In genomic region chr3:26962419-26963355, GRCh38 we compare ENCODE assay signal across 12 cellular contexts.
DNase-seq lines count a peak whose midpoint lies in the region; ATAC-seq, FAIRE-seq and TF ChIP-seq lines count a peak whose summit lies in the region.
"Had no signal": no experiment of that assay in that cellular context is flagged by ENCODE, and none has a peak within 500 bp of the region (broad histone marks: within the 10 kb centered on the region; RNA-seq: fewer than 3 reads in every experiment).

No MANE protein-coding gene starts in this region.

- H4K91ac ChIP-seq in neuronal stem cell (ENCODE audit: low read depth, low read length, poor library complexity) = no peak overlapping the region
- H4K91ac ChIP-seq in trophoblast cell (ENCODE audit: low read depth, low read length) = no peak overlapping the region

- CTCF ChIA-PET in activated CD4-positive, alpha-beta T cell treated with anti-CD3 and anti-CD28 coated beads for 36 hours (lab: Charles Lee) = no interaction called here

- ATAC-seq in activated CD4-positive, alpha-beta T cell treated with anti-CD3 and anti-CD28 coated beads for 36 hours = peak; percentile 30
- peak; percentile 96 for ATAC-seq in GM21825 (IDR thresholded peaks at IDR 0.05; ENCODE audit: unreplicated experiment)
- ATAC-seq in HG03378 (IDR thresholded peaks at IDR 0.05; ENCODE audit: unreplicated experiment) = peak; percentile 98
- ATAC-seq: upper lobe of right lung had no signal

- H3K9me3 ChIP-seq in neuronal stem cell (replicated peaks in 1 of 2; ENCODE audit: control insufficient read depth in 2 of 2, insufficient read depth in 1 of 2, low read depth in 1 of 2, low read length in 2 of 2) (no peaks in the 10 kb centered on the region), kidney (ENCODE audit: control insufficient read depth in 1 of 2, low read length in 2 of 2) (no peaks in the 10 kb centered on the region), trophoblast cell (ENCODE audit: insufficient read depth, low read depth, low read length) (peaks cover 3% of the 10 kb centered on the region)
- H3K9me3 ChIP-seq: upper lobe of right lung had no signal

- H3K36me3 Mint-ChIP-seq in activated CD4-positive, alpha-beta T cell treated with anti-CD3 and anti-CD28 coated beads for 36 hours (ENCODE audit: low read depth) = no peaks in the 10 kb centered on the region

- no peak overlapping the region for H3K4me3 Mint-ChIP-seq in activated CD4-positive, alpha-beta T cell treated with anti-CD3 and anti-CD28 coated beads for 36 hours
- H3K4me3 Mint-ChIP-seq: activated CD4-positive, alpha-beta T cell treated with anti-CD3 and anti-CD28 coated beads, Interleukin-2, amount 10 ng/mL, durations not matched to agents 7 days and 5 days had no signal

- POLR2A ChIA-PET in activated CD4-positive, alpha-beta T cell treated with anti-CD3 and anti-CD28 coated beads for 36 hours (lab: Charles Lee) = no interaction called here

- no peak overlapping the region for H3K27ac ChIP-seq in neuronal stem cell (replicated peaks; ENCODE audit: low read length)
- H3K27ac ChIP-seq in kidney (ENCODE audit: low read depth in 2 of 2, low read length in 2 of 2) = no peak overlapping the region
- no peak overlapping the region for H3K27ac ChIP-seq in trophoblast cell (ENCODE audit: low read depth, low read length)
- H3K27ac ChIP-seq: upper lobe of right lung had no signal

- H3K27me3 Mint-ChIP-seq in activated CD4-positive, alpha-beta T cell treated with anti-CD3 and anti-CD28 coated beads for 36 hours = no peaks in the 10 kb centered on the region
- H3K27me3 Mint-ChIP-seq: activated CD4-positive, alpha-beta T cell treated with anti-CD3 and anti-CD28 coated beads, Interleukin-2, amount 10 ng/mL, durations not matched to agents 7 days and 5 days had no signal

- H3K23ac ChIP-seq in neuronal stem cell (ENCODE audit: low read depth, low read length, poor library complexity) (no peak overlapping the region), trophoblast cell (ENCODE audit: low read length) (no peak overlapping the region)

- no peaks in the 10 kb centered on the region for H3K27me3 ChIP-seq in neuronal stem cell (ENCODE audit: control insufficient read depth in 3 of 3, insufficient read depth in 3 of 3, low read depth in 1 of 3, low read length in 3 of 3)
- H3K27me3 ChIP-seq in trophoblast cell (ENCODE audit: insufficient read depth, low read length) = no peaks in the 10 kb centered on the region
- H3K27me3 ChIP-seq: upper lobe of right lung had no signal

- H3K4me2 ChIP-seq in neuronal stem cell (ENCODE audit: insufficient read depth, low read length, poor library complexity, severe bottlenecking) = no peak overlapping the region
- no peak overlapping the region for H3K4me2 ChIP-seq in trophoblast cell (ENCODE audit: low read length)

- H3K14ac ChIP-seq in neuronal stem cell (ENCODE audit: low read length) (no peak overlapping the region), trophoblast cell (ENCODE audit: low read length) (no peak overlapping the region)

- H2BK5ac ChIP-seq in neuronal stem cell (ENCODE audit: low read length) (no peak overlapping the region), trophoblast cell (ENCODE audit: low read depth, low read length, poor library complexity) (no peak overlapping the region)

- intact Hi-C loops in activated CD4-positive, alpha-beta T cell treated with anti-CD3 and anti-CD28 coated beads for 36 hours (cut with DNase I, micrococcal nuclease) = no loop called here
- intact Hi-C loops in kidney (cut with DNase I) = no loop called here

- H3K9ac ChIP-seq in neuronal stem cell (ENCODE audit: low read depth, low read length, poor library complexity) (no peak overlapping the region), kidney (ENCODE audit: low read length in 2 of 2) (no peak overlapping the region), trophoblast cell (ENCODE audit: low read length) (no peak overlapping the region)

- no peaks in the 10 kb centered on the region for H3K36me3 ChIP-seq in neuronal stem cell (replicated peaks in 1 of 2; ENCODE audit: control insufficient read depth in 2 of 2, insufficient read depth in 2 of 2, low read length in 2 of 2)
- no peaks in the 10 kb centered on the region for H3K36me3 ChIP-seq in kidney (ENCODE audit: control insufficient read depth in 1 of 2, insufficient read depth in 2 of 2, low read length in 2 of 2)
- H3K36me3 ChIP-seq in trophoblast cell (ENCODE audit: control insufficient read depth in 1 of 2, insufficient read depth in 2 of 2, low read length in 2 of 2) = no peaks in the 10 kb centered on the region
- H3K36me3 ChIP-seq: upper lobe of right lung had no signal

- peaks cover 8% of the 10 kb centered on the region for H3K9me3 Mint-ChIP-seq in activated CD4-positive, alpha-beta T cell treated with anti-CD3 and anti-CD28 coated beads for 36 hours (ENCODE audit: low read depth)

- no peak overlapping the region for H2BK12ac ChIP-seq in neuronal stem cell (ENCODE audit: low read length)
- no peak overlapping the region for H2BK12ac ChIP-seq in trophoblast cell (ENCODE audit: low read length)

- no peak for FAIRE-seq in kidney (lab: Jason Lieb, UNC)

- DNase-seq in activated CD4-positive, alpha-beta T cell treated with anti-CD3 and anti-CD28 coated beads for 36 hours = no peak
- DNase-seq in activated CD4-positive, alpha-beta T cell treated with anti-CD3 and anti-CD28 coated beads, Interleukin-2, amount 50 U/mL, for 48 hours = no peak
- DNase-seq in neuronal stem cell (ENCODE audit: low spot score) = no peak
- DNase-seq in kidney = no peak
- DNase-seq in activated naive CD4-positive, alpha-beta T cell (lab: John Stamatoyannopoulos, UW) = no peak
- no peak for DNase-seq in trophoblast cell
- DNase-seq: activated CD4-positive, alpha-beta T cell treated with anti-CD3 and anti-CD28 coated beads, Interleukin-2, amount 10 ng/mL, durations not matched to agents 7 days and 5 days; amniotic stem cell; NCI-H1694 treated with DMSO at 0.1 percent for 48 hours; upper lobe of right lung had no signal

- H3K4me1 ChIP-seq in neuronal stem cell (ENCODE audit: control insufficient read depth in 2 of 2, insufficient read depth in 1 of 2, low read depth in 1 of 2, low read length in 2 of 2) (no peaks in the 10 kb centered on the region), kidney (ENCODE audit: control insufficient read depth in 1 of 2, insufficient read depth in 1 of 2, low read depth in 1 of 2, low read length in 2 of 2) (no peaks in the 10 kb centered on the region), trophoblast cell (ENCODE audit: control insufficient read depth in 1 of 2, insufficient read depth in 2 of 2, low read length in 2 of 2) (no peaks in the 10 kb centered on the region)
- H3K4me1 ChIP-seq: upper lobe of right lung had no signal

- H3K4me3 ChIP-seq in neuronal stem cell (ENCODE audit: low read length in 2 of 2) = no peak overlapping the region
- H3K4me3 ChIP-seq in kidney (ENCODE audit: low read length in 2 of 2) = no peak overlapping the region
- H3K4me3 ChIP-seq in trophoblast cell (ENCODE audit: low read depth, low read length) = no peak overlapping the region
- H3K4me3 ChIP-seq: upper lobe of right lung had no signal

- peak overlapping the region; percentile 78 for H2AFZ ChIP-seq in neuronal stem cell (ENCODE audit: low read length)
- no peak overlapping the region for H2AFZ ChIP-seq in trophoblast cell (ENCODE audit: insufficient read depth, low read length, poor library complexity)

- H4K8ac ChIP-seq in neuronal stem cell (ENCODE audit: low read depth, low read length) (no peak overlapping the region), trophoblast cell (ENCODE audit: low read depth, low read length) (no peak overlapping the region)

- no peak overlapping the region for H3K18ac ChIP-seq in neuronal stem cell (ENCODE audit: low read length)
- no peak overlapping the region for H3K18ac ChIP-seq in trophoblast cell (ENCODE audit: low read length)

- no peak overlapping the region for H3K27ac Mint-ChIP-seq in activated CD4-positive, alpha-beta T cell treated with anti-CD3 and anti-CD28 coated beads for 36 hours
- H3K27ac Mint-ChIP-seq: activated CD4-positive, alpha-beta T cell treated with anti-CD3 and anti-CD28 coated beads, Interleukin-2, amount 10 ng/mL, durations not matched to agents 7 days and 5 days had no signal

- H3K4me1 Mint-ChIP-seq in activated CD4-positive, alpha-beta T cell treated with anti-CD3 and anti-CD28 coated beads for 36 hours = no peaks in the 10 kb centered on the region
- H3K4me1 Mint-ChIP-seq: activated CD4-positive, alpha-beta T cell treated with anti-CD3 and anti-CD28 coated beads, Interleukin-2, amount 10 ng/mL, durations not matched to agents 7 days and 5 days had no signal

- H3K79me1 ChIP-seq in neuronal stem cell (ENCODE audit: low read depth, low read length) (peaks cover 2% of the 10 kb centered on the region), trophoblast cell (ENCODE audit: low read length) (no peaks in the 10 kb centered on the region)

- WGBS in neuronal stem cell (ENCODE audit: extremely low coverage in 2 of 2, insufficient read length in 2 of 2, insufficient replicate concordance in 1 of 2), 2 donors = no CpG with 5 or more reads among the region's 6 CpGs
- WGBS in trophoblast cell (ENCODE audit: extremely low coverage, insufficient coverage, insufficient read length) = no CpG with 5 or more reads among the region's 6 CpGs

- H3K79me2 ChIP-seq in trophoblast cell (ENCODE audit: control insufficient read depth, insufficient read depth, low read length, poor library complexity) = no peaks in the 10 kb centered on the region

- H2BK15ac ChIP-seq in neuronal stem cell (ENCODE audit: low read length) = no peak overlapping the region

- no peak overlapping the region for H2AK5ac ChIP-seq in neuronal stem cell (ENCODE audit: low read depth, low read length)
- no peak overlapping the region for H2AK5ac ChIP-seq in trophoblast cell (ENCODE audit: low read length)

- H2BK120ac ChIP-seq in neuronal stem cell (ENCODE audit: low read depth, low read length) (no peak overlapping the region), trophoblast cell (ENCODE audit: insufficient read depth, low read length, poor library complexity) (no peak overlapping the region)

- H3K4ac ChIP-seq in neuronal stem cell (ENCODE audit: low read length) = no peak overlapping the region
- H3K4ac ChIP-seq in trophoblast cell (ENCODE audit: low read depth, low read length) = no peak overlapping the region

- H4K12ac ChIP-seq in trophoblast cell (ENCODE audit: low read depth, low read length) = no peak overlapping the region

- TF ChIP-seq CTCF in kidney (IDR thresholded peaks at IDR 0.05; ENCODE audit: borderline replicate concordance, extremely low read depth, insufficient read depth) = no peak

Comparison
In these comparisons a context has a peak if more than half of its experiments do, and no peak if none do; other contexts are left out.
1. ATAC-seq: peak in every context shown above with its lines; median percentile 98 in HG03378; 96 in GM21825; 30 in activated CD4-positive, alpha-beta T cell treated with anti-CD3 and anti-CD28 coated beads for 36 hours.